Comparison of ENCODE assay signal across 8 cellular contexts in the genomic region with DNA sequence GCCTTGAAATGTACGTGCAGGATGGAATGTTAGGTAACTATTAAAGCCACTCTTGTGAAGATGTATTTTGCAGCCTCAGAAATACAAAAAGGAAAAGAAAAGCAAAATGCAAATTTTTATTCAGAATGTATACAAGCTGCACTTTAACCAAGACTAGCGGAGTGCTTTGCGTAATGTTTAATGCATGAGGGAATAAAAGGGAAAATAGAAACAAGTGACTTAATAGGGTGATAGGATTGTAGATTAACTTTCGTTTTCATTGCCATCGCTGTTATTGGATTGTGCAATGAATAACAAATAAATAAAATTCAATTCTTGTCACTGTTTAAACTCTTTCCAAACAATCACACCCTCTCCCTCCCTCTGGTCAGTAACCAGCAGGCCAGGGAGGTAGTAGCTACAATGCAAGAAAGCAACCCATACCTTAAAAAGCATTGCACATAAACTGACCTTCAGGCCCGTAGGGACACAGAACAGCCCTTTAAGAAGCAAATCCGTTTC. TPM values are rescaled to one million over a fixed set of nuclear protein-coding genes. Genes with fewer than 3 reads are reported as not detected.
DNase-seq lines count a peak whose midpoint lies in the region; ATAC-seq, FAIRE-seq and TF ChIP-seq lines count a peak whose summit lies in the region.

No MANE protein-coding gene starts in this region.

- peaks cover 4% of the 10 kb centered on the region for H3K79me1 ChIP-seq in mesenchymal stem cell (replicated peaks; ENCODE audit: low read length, poor library complexity, severe bottlenecking)

- H3K9ac ChIP-seq in K562 (ENCODE audit: insufficient read depth in 1 of 2, low read depth in 2 of 2, low read length in 2 of 2): peak overlapping the region; percentile 89 to 93
- peak overlapping the region; percentile 90 for H3K9ac ChIP-seq in mesenchymal stem cell (ENCODE audit: low read length)

- no peak for FAIRE-seq in K562 (lab: Jason Lieb, UNC)

- CTCF ChIA-PET in K562 (lab: Yijun Ruan, JAX; ENCODE audit: low intra/inter-chr PET ratio): no interaction called here

- H3K27ac ChIP-seq in CD4-positive, CD25-positive, alpha-beta regulatory T cell (ENCODE audit: insufficient read depth, low read length, poor library complexity, severe bottlenecking): peak overlapping the region; percentile 95
- peak overlapping the region; percentile 93 for H3K27ac ChIP-seq in HL-60 (replicated peaks)
- peak overlapping the region; percentile 89 for H3K27ac ChIP-seq in K562 (ENCODE audit: extremely low read depth, low read depth, low read length)
- H3K27ac ChIP-seq in mesenchymal stem cell (ENCODE audit: low read length, poor library complexity, severe bottlenecking): no peak overlapping the region
- H3K27ac ChIP-seq in vagina: peak overlapping the region; percentile 94

- H2BK5ac ChIP-seq in mesenchymal stem cell (ENCODE audit: low read depth, low read length, poor library complexity, severe bottlenecking): no peak overlapping the region

- H3K4me2 ChIP-seq in K562 (ENCODE audit: insufficient read depth, low read length) (peak overlapping the region; percentile 93), mesenchymal stem cell (ENCODE audit: low read length, poor library complexity, severe bottlenecking) (peak overlapping the region; percentile 86)

- intact Hi-C loops in K562 (cut with micrococcal nuclease) (loop anchor here (10.0 kb wide), 1 partner anchor 432 kb away; a partner anchor contains a TSS), vagina (cut with DNase I) (no loop called here)

- peaks cover 39% of the 10 kb centered on the region for H4K20me1 ChIP-seq in K562 (replicated peaks; ENCODE audit: control insufficient read depth, insufficient read depth, low read length)

- peaks cover 51% of the 10 kb centered on the region for H3K79me2 ChIP-seq in K562 (ENCODE audit: control insufficient read depth, insufficient read depth, low read length)

- H2AFZ ChIP-seq in K562 (ENCODE audit: low read depth, low read length) (peak overlapping the region; percentile 97), mesenchymal stem cell (ENCODE audit: low read depth, low read length) (peak overlapping the region; percentile 98)

- TF ChIP-seq CTCF in HL-60 (IDR thresholded peaks at IDR 0.05; ENCODE audit: insufficient read depth, low read length): no peak
- TF ChIP-seq CTCF in K562 (IDR thresholded peaks at IDR 0.05 in 2 of 3, conservative IDR thresholded peaks at IDR 0.05 in 1 of 3; ENCODE audit: insufficient read depth in 2 of 3, low read depth in 1 of 3, low read length in 3 of 3): no peak
- no peak for TF ChIP-seq CTCF in vagina (IDR thresholded peaks at IDR 0.05)

- H3K9me3 Mint-ChIP-seq in CD4-positive, CD25-positive, alpha-beta regulatory T cell: no peaks in the 10 kb centered on the region

- TF ChIP-seq RAD21 in K562 (CRISPR knock-in tag; conservative IDR thresholded peaks at IDR 0.05 in 1 of 2, IDR thresholded peaks at IDR 0.05 in 1 of 2): no peak

- H3K18ac ChIP-seq in mesenchymal stem cell (ENCODE audit: low read depth in 1 of 2, low read length in 2 of 2): peak overlapping the region in 1 of 2 experiments; percentile 8

- peak overlapping the region; percentile 94 to 99 (median 98) for H3K4me3 Mint-ChIP-seq in CD4-positive, CD25-positive, alpha-beta regulatory T cell

- peaks cover 2% of the 10 kb centered on the region for H3K36me3 Mint-ChIP-seq in CD4-positive, CD25-positive, alpha-beta regulatory T cell

- peak overlapping the region; percentile 80 to 96 (median 95) for H3K27ac Mint-ChIP-seq in CD4-positive, CD25-positive, alpha-beta regulatory T cell

- POLR2A ChIA-PET in K562 (lab: Yijun Ruan, JAX): interaction anchor here (0.5 to 5.2 kb wide), 7 partner anchors 9 to 111 kb away, joined by 3 to 30 read pairs (median 4); no protein-coding TSS in a partner anchor

- in situ Hi-C loops in K562 (cut with MboI): no loop called here

- H2BK120ac ChIP-seq in mesenchymal stem cell (ENCODE audit: low read depth, low read length): no peak overlapping the region

- H3K9me1 ChIP-seq in K562 (ENCODE audit: control insufficient read depth, insufficient read depth, low read length): no peaks in the 10 kb centered on the region

- peaks cover 0 to 35% (median 25%) of the 10 kb centered on the region in 4 donors for H3K4me1 Mint-ChIP-seq in CD4-positive, CD25-positive, alpha-beta regulatory T cell

- H3K27me3 ChIP-seq in CD4-positive, CD25-positive, alpha-beta regulatory T cell (ENCODE audit: control insufficient read depth, insufficient read depth, low read length): no peaks in the 10 kb centered on the region
- H3K27me3 ChIP-seq in HL-60 (ENCODE audit: insufficient read depth, poor library complexity, severe bottlenecking) (no peaks in the 10 kb centered on the region), K562 (ENCODE audit: control insufficient read depth in 2 of 2, insufficient read depth in 2 of 2, low read length in 2 of 2) (no peaks in the 10 kb centered on the region), mesenchymal stem cell (ENCODE audit: control insufficient read depth in 1 of 2, insufficient read depth in 1 of 2, low read length in 2 of 2) (no peaks in the 10 kb centered on the region), vagina (no peaks in the 10 kb centered on the region)

- ATAC-seq in CD4-positive, CD25-positive, alpha-beta regulatory T cell (ENCODE audit: low read depth in 2 of 2): no peak
- no peak for ATAC-seq in K562

- no peak overlapping the region for H4K91ac ChIP-seq in mesenchymal stem cell (ENCODE audit: low read length)

- TSS peak; percentile 89 for BruUV-seq in K562 (replicated peaks; lab: Mats Ljungman, UMichigan)

- DNase-seq in CD4-positive, CD25-positive, alpha-beta regulatory T cell: no peak
- DNase-seq in HL-60 (ENCODE audit: low read depth in 1 of 2, low spot score in 1 of 2): no peak
- DNase-seq in K562 (ENCODE audit: extremely low read depth in 1 of 4, low spot score in 3 of 4): peak in 2 of 4 experiments; percentile 28 to 34
- DNase-seq in mesenchymal stem cell: no peak
- DNase-seq in vagina (ENCODE audit: extremely low spot score in 2 of 2): no peak
- DNase-seq in HT-29 (ENCODE audit: low spot score): no peak
- no peak for DNase-seq in GM19238 (ENCODE audit: insufficient read length, low spot score)
- DNase-seq in DMS153 treated with DMSO at 0.1 percent for 48 hours (lab: John Stamatoyannopoulos, UW; ENCODE audit: unreplicated experiment): no peak

- no peak overlapping the region for H3K4ac ChIP-seq in mesenchymal stem cell (ENCODE audit: low read depth in 1 of 2, low read length in 2 of 2)

- no peak overlapping the region for H3K23ac ChIP-seq in mesenchymal stem cell (ENCODE audit: low read length in 2 of 2)

- H3K14ac ChIP-seq in mesenchymal stem cell (ENCODE audit: low read length in 2 of 2): no peak overlapping the region

- peaks cover 33% of the 10 kb centered on the region for H3K4me1 ChIP-seq in CD4-positive, CD25-positive, alpha-beta regulatory T cell (ENCODE audit: control insufficient read depth, insufficient read depth, low read length, poor library complexity, severe bottlenecking)
- peaks cover 10 to 14% of the 10 kb centered on the region in 2 experiments; a peak in 3 of 5 replicates for H3K4me1 ChIP-seq in K562 (replicated peaks in 1 of 2; ENCODE audit: control insufficient read depth in 2 of 2, insufficient read depth in 2 of 2, low read length in 2 of 2)
- peaks cover 5% of the 10 kb centered on the region for H3K4me1 ChIP-seq in mesenchymal stem cell (ENCODE audit: control insufficient read depth, insufficient read depth, low read depth, low read length)
- peaks cover 33% of the 10 kb centered on the region for H3K4me1 ChIP-seq in vagina

- no peaks in the 10 kb centered on the region for H3K9me3 ChIP-seq in CD4-positive, CD25-positive, alpha-beta regulatory T cell (ENCODE audit: control insufficient read depth in 2 of 2, low read length in 2 of 2)
- H3K9me3 ChIP-seq in K562 (replicated peaks; ENCODE audit: control insufficient read depth, insufficient read depth, low read depth, low read length) (no peaks in the 10 kb centered on the region), mesenchymal stem cell (ENCODE audit: control insufficient read depth, low read length) (no peaks in the 10 kb centered on the region), vagina (no peaks in the 10 kb centered on the region)

- H2AK5ac ChIP-seq in mesenchymal stem cell (ENCODE audit: low read length, severe bottlenecking): no peak overlapping the region

- no peak overlapping the region for H2BK15ac ChIP-seq in mesenchymal stem cell (ENCODE audit: low read depth, poor library complexity, severe bottlenecking)

- TF ChIP-seq POLR2A in K562 (conservative IDR thresholded peaks at IDR 0.05) (no peak), vagina (IDR thresholded peaks at IDR 0.05) (no peak)

- no peaks in the 10 kb centered on the region for H3K36me3 ChIP-seq in CD4-positive, CD25-positive, alpha-beta regulatory T cell (ENCODE audit: control insufficient read depth, insufficient read depth, low read length)
- H3K36me3 ChIP-seq in K562 (ENCODE audit: control insufficient read depth, insufficient read depth, low read length) (peaks cover 25% of the 10 kb centered on the region), mesenchymal stem cell (ENCODE audit: control insufficient read depth in 1 of 2, insufficient read depth in 2 of 2, low read depth in 1 of 2, low read length in 2 of 2) (no peaks in the 10 kb centered on the region), vagina (no peaks in the 10 kb centered on the region)

- peak overlapping the region; percentile 78 for H4K8ac ChIP-seq in mesenchymal stem cell (ENCODE audit: low read length)

- no peaks in the 10 kb centered on the region for H3K27me3 Mint-ChIP-seq in CD4-positive, CD25-positive, alpha-beta regulatory T cell

- no peak for TF ChIP-seq EP300 in K562 (IDR thresholded peaks at IDR 0.05; ENCODE audit: low read length)

- H2BK12ac ChIP-seq in mesenchymal stem cell (ENCODE audit: low read length in 2 of 2): no peak overlapping the region

- 26% methylated on average over 7 of the region's 7 CpGs for WGBS in K562 (ENCODE audit: insufficient coverage, low coverage, missing lambda C conversion rate)
- WGBS in mesenchymal stem cell: 83% methylated on average over 4 of the region's 7 CpGs

- H3K4me3 ChIP-seq in CD4-positive, CD25-positive, alpha-beta regulatory T cell (ENCODE audit: low read depth, low read length): peak overlapping the region; percentile 93
- H3K4me3 ChIP-seq in HL-60 (replicated peaks; ENCODE audit: insufficient read depth, low read length) (peak overlapping the region; percentile 85), K562 (peak overlapping the region; percentile 90), mesenchymal stem cell (ENCODE audit: insufficient read depth in 1 of 2, low read depth in 1 of 2, low read length in 2 of 2) (peak overlapping the region; percentile 90 to 96), vagina (peak overlapping the region; percentile 95 to 99)

RNA-seq across cellular contexts. Expression of a gene that starts 0.6 kb away (rescaled TPM):
- 356 TPM for total RNA-seq in CD4-positive, CD25-positive, alpha-beta regulatory T cell
- polyA plus RNA-seq in CD4-positive, CD25-positive, alpha-beta regulatory T cell: 10 to 100 TPM; 21.5 to 36.9 (median 28.7) TPM
- total RNA-seq in K562 (2011; cell fraction: chromatin; rRNA removed; ENCODE audit: low replicate concordance): 1,487 and 3,369 TPM in 2 replicates
- 1,103 and 1,251 TPM in 2 replicates for total RNA-seq in K562 (2011; cell fraction: nucleolus; rRNA removed)
- total RNA-seq in K562 (2011; cell fraction: nucleoplasm; rRNA removed): 1,578 and 1,589 TPM in 2 replicates
- total RNA-seq in K562 (2014; rRNA removed): 303 and 478 TPM in 2 replicates
- 468 and 534 TPM in 2 replicates for total RNA-seq in K562 (2014; rRNA removed; fragmentation: Illumina TruSeq; extraction: Trizol)
- total RNA-seq in K562 (2015; rRNA removed; fragmentation: Illumina TruSeq; extraction: Trizol): 310 and 332 TPM in 2 replicates
- 450 and 470 TPM in 2 replicates for total RNA-seq in K562 (2021)
- polyA plus RNA-seq in K562 (2011; rRNA removed): 521 and 679 TPM in 2 replicates
- 104 and 238 TPM in 2 replicates for polyA plus RNA-seq in K562 (2011; cell fraction: cytosol; rRNA removed)
- polyA plus RNA-seq in K562 (2011; cell fraction: nucleus; rRNA removed): 454 and 755 TPM in 2 replicates
- 166 and 406 TPM in 2 replicates for polyA plus RNA-seq in K562 (2012)
- 239 and 256 TPM in 2 replicates for polyA plus RNA-seq in K562 (2014; fragmentation: Illumina TruSeq; extraction: Trizol)
- polyA plus RNA-seq in K562 (2014; fragmentation: Nextera tagmentation; extraction: Ambion mirVana): 100 to 1,000 TPM; 149 to 308 TPM
- 241 and 268 TPM in 2 replicates for polyA plus RNA-seq in K562 (2014; rRNA removed)
- polyA minus RNA-seq in K562 (2011; rRNA and poly(A)+ RNA removed): 2,244 and 2,897 TPM in 2 replicates
- 425 and 493 TPM in 2 replicates for polyA minus RNA-seq in K562 (2011; cell fraction: cytosol; rRNA and poly(A)+ RNA removed)
- polyA minus RNA-seq in K562 (2011; cell fraction: nucleus; rRNA and poly(A)+ RNA removed): 581 and 964 TPM in 2 replicates
- polyA plus RNA-seq in mesenchymal stem cell (2013, experiment 1 of 2): 34.8 TPM
- 37.0 TPM for polyA plus RNA-seq in mesenchymal stem cell (2013, experiment 2 of 2)
- 61.6 TPM for total RNA-seq in vagina
- total RNA-seq in HT-29 (2014; rRNA removed; shearing (Covaris generic)): 234 and 253 TPM in 2 replicates
